11 cellular contexts compared by ENCODE assay signal in genomic region chr12:12741705-12742104, GRCh38. TPM values are rescaled to one million over a fixed set of nuclear protein-coding genes. Genes with fewer than 3 reads are reported as not detected.
DNase-seq lines count a peak whose midpoint lies in the region; ATAC-seq and TF ChIP-seq lines count a peak whose summit lies in the region.
"Had no signal": no experiment of that assay in that cellular context is flagged by ENCODE, and none has a peak within 500 bp of the region (broad histone marks: within the 10 kb centered on the region; RNA-seq: fewer than 3 reads in every experiment).

No MANE protein-coding gene starts in this region.

- H3K27me3 ChIP-seq in endocrine pancreas (ENCODE audit: control insufficient read depth, insufficient read depth, low read length) (no peaks in the 10 kb centered on the region), psoas muscle (ENCODE audit: insufficient read depth in 3 of 3, low read length in 2 of 3) (no peaks in the 10 kb centered on the region)
- H3K27me3 ChIP-seq: neutrophil had no signal

- 0 to 2% (median 1%) methylated on average over 2 of the region's 2 CpGs for WGBS in psoas muscle, 3 donors

- H3K36me3 ChIP-seq in endocrine pancreas (ENCODE audit: control insufficient read depth, insufficient read depth, low read length) (no peaks in the 10 kb centered on the region), psoas muscle (ENCODE audit: insufficient read depth in 1 of 2, low read depth in 1 of 2) (no peaks in the 10 kb centered on the region)
- H3K36me3 ChIP-seq: neutrophil had no signal

- no peak for ATAC-seq in psoas muscle

- H3K9me3 ChIP-seq in endocrine pancreas (ENCODE audit: control insufficient read depth, low read length), result no peaks in the 10 kb centered on the region
- no peaks in the 10 kb centered on the region for H3K9me3 ChIP-seq in psoas muscle
- H3K9me3 ChIP-seq: neutrophil had no signal

- H3K4me1 ChIP-seq in endocrine pancreas (ENCODE audit: control insufficient read depth, insufficient read depth, low read length), result no peaks in the 10 kb centered on the region
- no peaks in the 10 kb centered on the region for H3K4me1 ChIP-seq in psoas muscle

- DNase-seq in NCI-H82 (lab: John Stamatoyannopoulos, UW), result peak; percentile 24
- no peak for DNase-seq in NCI-H82 treated with DMSO at 0.1 percent for 48 hours (lab: John Stamatoyannopoulos, UW; ENCODE audit: unreplicated experiment)
- DNase-seq in psoas muscle, result no peak
- DNase-seq in NCI-H510A treated with DMSO at 0.1 percent for 48 hours (lab: John Stamatoyannopoulos, UW), result no peak
- DNase-seq in GF-D8 (lab: John Stamatoyannopoulos, UW), result no peak
- DNase-seq: 8988T; NCI-H1105; NCI-H526 treated with DMSO at 0.1 percent for 48 hours; stimulated activated CD4-positive, alpha-beta T cell treated with anti-CD3 and anti-CD28 coated beads, Interleukin-4, amount 100 ng/mL, for 1 hour had no signal

- intact Hi-C loops in psoas muscle (cut with DNase I), result loop anchor here in 1 of 2 donors (5.0 kb wide), 1 partner anchor 41 kb away; no protein-coding TSS in a partner anchor

- H3K9ac ChIP-seq in endocrine pancreas (ENCODE audit: control insufficient read depth, insufficient read depth, low read length), result no peak overlapping the region

- TF ChIP-seq CTCF in psoas muscle (IDR thresholded peaks at IDR 0.05), result no peak

- peak overlapping the region; percentile 62 for H3K27ac ChIP-seq in psoas muscle
- H3K27ac ChIP-seq: neutrophil had no signal

- peak overlapping the region; percentile 27 for H3K4me3 ChIP-seq in endocrine pancreas (ENCODE audit: control insufficient read depth, insufficient read depth, low read length)
- peak overlapping the region; percentile 2 for H3K4me3 ChIP-seq in psoas muscle

RNA-seq across cellular contexts. Expression of gene CDKN1B, which starts 24.5 kb away (rescaled TPM):
- 10 to 100 TPM; 32.2 to 61.0 (median 38.0) TPM for total RNA-seq in psoas muscle
- polyA plus RNA-seq in psoas muscle, result 10 to 100 TPM; 20.7 to 62.8 (median 42.4) TPM

RNA-seq across cellular contexts. Expression of gene APOLD1, which starts 43.8 kb away (rescaled TPM):
- total RNA-seq in psoas muscle, result 10 to 100 TPM in 3 of 4 donors, 1 to 10 TPM in 1; 6.1 to 22.6 (median 15.3) TPM
- 10 to 100 TPM; 13.9 to 19.8 (median 17.0) TPM for polyA plus RNA-seq in psoas muscle

RNA-seq across cellular contexts. Expression of gene GPR19, which starts 45.7 kb away (rescaled TPM):
- not detected for total RNA-seq in psoas muscle
- under 1 TPM in 1 of 3 donors, not detected in 2; 0.38 TPM for polyA plus RNA-seq in psoas muscle
